Comparison of ENCODE assay signal across 8 cellular contexts in genomic region chr18:58051765-58052460, GRCh38. TPM values are rescaled to one million over a fixed set of nuclear protein-coding genes. Genes with fewer than 3 reads are reported as not detected.
DNase-seq lines count a peak whose midpoint lies in the region; ATAC-seq, FAIRE-seq and TF ChIP-seq lines count a peak whose summit lies in the region.

No MANE protein-coding gene starts in this region.

- in situ Hi-C loops in KBM-7 (cut with MboI; ENCODE audit: low pct_unique_long_range_greater_than_20kb, low sequenced_read_pairs), result no loop called here

- ATAC-seq in HCT116, result peak; percentile 58; the same call in 1 of the 2 replicates
- ATAC-seq in RWPE2 (ENCODE audit: low read depth), result no peak

- no peaks in the 10 kb centered on the region for H3K9me3 ChIP-seq in HCT116 (ENCODE audit: control insufficient read depth in 1 of 2, insufficient read depth in 1 of 2, low read depth in 1 of 2, low read length in 2 of 2)
- no peaks in the 10 kb centered on the region for H3K9me3 ChIP-seq in RWPE2 (ENCODE audit: severe bottlenecking)
- no peaks in the 10 kb centered on the region for H3K9me3 ChIP-seq in kidney (ENCODE audit: control insufficient read depth in 1 of 2, low read length in 2 of 2)
- no peaks in the 10 kb centered on the region for H3K9me3 ChIP-seq in suprapubic skin

- no peak overlapping the region for H3K4me2 ChIP-seq in HCT116 (ENCODE audit: low read length)

- H3K4me1 ChIP-seq in HCT116 (ENCODE audit: control insufficient read depth in 1 of 2, insufficient read depth in 2 of 2, low read length in 2 of 2), result peaks cover 8 to 9% of the 10 kb centered on the region in 2 experiments; a peak in 3 of 4 replicates
- H3K4me1 ChIP-seq in RWPE2 (ENCODE audit: insufficient read depth, poor library complexity, severe bottlenecking), result peaks cover 15% of the 10 kb centered on the region
- peaks cover 0 to 8% of the 10 kb centered on the region in 2 donors for H3K4me1 ChIP-seq in kidney (ENCODE audit: control insufficient read depth in 1 of 2, insufficient read depth in 1 of 2, low read depth in 1 of 2, low read length in 2 of 2)
- H3K4me1 ChIP-seq in suprapubic skin, result peaks cover 4% of the 10 kb centered on the region

- CTCF ChIA-PET in HCT116 (lab: Charles Lee), result interaction anchor here (0.8 to 2.8 kb wide), 3 partner anchors 8 to 129 kb away, joined by 3 to 24 read pairs (median 4); partner anchors contain the start of gene NEDD4L

- no peak overlapping the region for H2AFZ ChIP-seq in HCT116 (ENCODE audit: low read depth, low read length, poor library complexity, severe bottlenecking)

- TF ChIP-seq RAD21 in HCT116 (IDR thresholded peaks at IDR 0.05; ENCODE audit: low read depth), result peak; percentile 48; the same call in 1 of the 2 replicates

- H3K79me2 ChIP-seq in HCT116 (ENCODE audit: insufficient read depth, low read length), result no peaks in the 10 kb centered on the region

- no peak for TF ChIP-seq POLR2A in HCT116 (IDR thresholded peaks at IDR 0.05; ENCODE audit: borderline replicate concordance, extremely low read depth, insufficient read depth, insufficient read length)
- no peak for TF ChIP-seq POLR2A in suprapubic skin (IDR thresholded peaks at IDR 0.05)

- RAD21 ChIA-PET in HCT116 (lab: Charles Lee; ENCODE audit: low non-redundant PET in 1 of 2, low total read pairs in 2 of 2, uncharacterized antibody in 2 of 2, unreplicated experiment in 2 of 2), result no interaction called here

- H3K27ac ChIP-seq in HCT116 (ENCODE audit: low read depth, low read length) (no peak overlapping the region), RWPE2 (ENCODE audit: poor library complexity, severe bottlenecking) (no peak overlapping the region), kidney (ENCODE audit: low read depth in 2 of 2, low read length in 2 of 2) (no peak overlapping the region), suprapubic skin (no peak overlapping the region)

- no TSS peak for BruUV-seq in HCT116 (replicated peaks; lab: Mats Ljungman, UMichigan)

- intact Hi-C loops in HCT116 (cut with micrococcal nuclease) (no loop called here), kidney (cut with DNase I) (no loop called here)

- H3K4me3 ChIP-seq in HCT116 (replicated peaks in 1 of 2; ENCODE audit: low read depth in 1 of 2, low read length in 2 of 2) (no peak overlapping the region), RWPE2 (ENCODE audit: severe bottlenecking) (no peak overlapping the region), kidney (ENCODE audit: low read length in 2 of 2) (no peak overlapping the region), suprapubic skin (no peak overlapping the region)

- H3K9ac ChIP-seq in HCT116 (ENCODE audit: low read length) (no peak overlapping the region), kidney (ENCODE audit: low read length in 2 of 2) (no peak overlapping the region)

- TF ChIP-seq EP300 in suprapubic skin (IDR thresholded peaks at IDR 0.05), result no peak

- POLR2A ChIA-PET in HCT116 (lab: Charles Lee), result no interaction called here

- FAIRE-seq in kidney (lab: Jason Lieb, UNC), result peak; percentile 87

- WGBS in suprapubic skin, result 48% methylated on average over 4 of the region's 4 CpGs

- H4K20me1 ChIP-seq in HCT116 (ENCODE audit: insufficient read depth), result no peaks in the 10 kb centered on the region

- TF ChIP-seq CTCF in HCT116 (IDR thresholded peaks at IDR 0.05 in 2 of 3, conservative IDR thresholded peaks at IDR 0.05 in 1 of 3; ENCODE audit: borderline replicate concordance in 1 of 3, insufficient read depth in 1 of 3, low read depth in 2 of 3, low read length in 2 of 3) (peak; percentile 24 to 29 (median 24); a peak in 3 of 6 replicates), RWPE2 (IDR thresholded peaks at IDR 0.05; ENCODE audit: poor library complexity, severe bottlenecking) (peak; percentile 59), kidney (IDR thresholded peaks at IDR 0.05; ENCODE audit: borderline replicate concordance, extremely low read depth, insufficient read depth) (peak; percentile 39), suprapubic skin (IDR thresholded peaks at IDR 0.05) (peak in 1 of 2 donors; percentile 10)

- no peaks in the 10 kb centered on the region for H3K9me2 ChIP-seq in HCT116 (ENCODE audit: insufficient read depth)

- H3K27me3 ChIP-seq in HCT116 (ENCODE audit: insufficient read depth, low read length), result no peaks in the 10 kb centered on the region
- H3K27me3 ChIP-seq in RWPE2 (ENCODE audit: insufficient read depth, poor library complexity, severe bottlenecking), result no peaks in the 10 kb centered on the region
- H3K27me3 ChIP-seq in suprapubic skin, result no peaks in the 10 kb centered on the region

- DNase-seq in EL, result peak; percentile 15
- DNase-seq in HCT116 (ENCODE audit: low read depth, low spot score), result no peak
- no peak for DNase-seq in RWPE2 (ENCODE audit: low spot score)
- no peak for DNase-seq in kidney
- DNase-seq in KBM-7, result no peak
- no peak for DNase-seq in retina
- DNase-seq in activated T-cell treated with anti-CD3 and anti-CD28 coated beads, Interleukin-2, amount 50 U/mL, for 48 hours, result no peak
- DNase-seq in suprapubic skin (ENCODE audit: low spot score in 2 of 2), result no peak

- H3K36me3 ChIP-seq in HCT116 (ENCODE audit: control insufficient read depth in 1 of 2, insufficient read depth in 2 of 2, low read length in 2 of 2) (no peaks in the 10 kb centered on the region), RWPE2 (ENCODE audit: low read depth) (no peaks in the 10 kb centered on the region), kidney (ENCODE audit: control insufficient read depth in 1 of 2, insufficient read depth in 2 of 2, low read length in 2 of 2) (no peaks in the 10 kb centered on the region), suprapubic skin (no peaks in the 10 kb centered on the region)

TF ChIP-seq in HCT116, 20 proteins besides CTCF, POLR2A, EP300 and RAD21 (continues in another document):
- no peak for TF ChIP-seq JUND (IDR thresholded peaks at IDR 0.05)
- TF ChIP-seq REST (IDR thresholded peaks at IDR 0.05; ENCODE audit: low read depth), result no peak
- TF ChIP-seq ZBTB33 (IDR thresholded peaks at IDR 0.05; ENCODE audit: extremely low read depth, insufficient replicate concordance, low read length), result no peak
- TF ChIP-seq EGR1 (IDR thresholded peaks at IDR 0.05; ENCODE audit: low read depth), result no peak
- TF ChIP-seq ZFX (IDR thresholded peaks at IDR 0.05), result no peak
- no peak for TF ChIP-seq CEBPB (IDR thresholded peaks at IDR 0.05; ENCODE audit: low read depth)
- no peak for TF ChIP-seq SIN3A (IDR thresholded peaks at IDR 0.05; ENCODE audit: low read depth)
- no peak for TF ChIP-seq MAX (IDR thresholded peaks at IDR 0.05)
- TF ChIP-seq EZH2 (IDR thresholded peaks at IDR 0.05), result no peak
- TF ChIP-seq TCF7L2 (IDR thresholded peaks at IDR 0.05; ENCODE audit: borderline replicate concordance, extremely low read depth, insufficient read depth, insufficient read length), result no peak
- TF ChIP-seq EZH2phosphoT487 (IDR thresholded peaks at IDR 0.05; ENCODE audit: borderline replicate concordance), result no peak
- no peak for TF ChIP-seq POLR2AphosphoS5 (IDR thresholded peaks at IDR 0.05; ENCODE audit: low read depth, low read length)
- TF ChIP-seq ZNF274 (IDR thresholded peaks at IDR 0.05; ENCODE audit: low read depth, low read length), result no peak
- TF ChIP-seq ELF1 (IDR thresholded peaks at IDR 0.05; ENCODE audit: borderline replicate concordance, low read depth), result no peak
- TF ChIP-seq YY1 (IDR thresholded peaks at IDR 0.05; ENCODE audit: extremely low read depth, insufficient replicate concordance, low read depth, low read length), result no peak

RNA-seq across cellular contexts. Expression of gene NEDD4L, which starts 7.9 kb away (rescaled TPM):
- total RNA-seq in HCT116 (2021; ENCODE audit: unreplicated experiment) (41.5 TPM), kidney (90.8 TPM), suprapubic skin (100 to 1,000 TPM in 1 of 4 donors, 10 to 100 TPM in 3; 44.0 to 104 (median 59.6) TPM)
- polyA plus RNA-seq in HCT116 (2012), result 36.1 and 48.4 TPM in 2 replicates
- 95.7 TPM for polyA plus RNA-seq in kidney (ENCODE audit: insufficient read depth, low read depth, low replicate concordance)
